ENCODE assay signal across 14 cellular contexts in genomic region chr6:35490821-35491557, GRCh38. TPM values are rescaled to one million over a fixed set of nuclear protein-coding genes. Genes with fewer than 3 reads are reported as not detected.
DNase-seq lines count a peak whose midpoint lies in the region; TF ChIP-seq lines count a peak whose summit lies in the region.
"Had no signal": no experiment of that assay in that cellular context is flagged by ENCODE, and none has a peak within 500 bp of the region (broad histone marks: within the 10 kb centered on the region; RNA-seq: fewer than 3 reads in every experiment).

No MANE protein-coding gene starts in this region.

- TF ChIP-seq EP300 in neural cell (conservative IDR thresholded peaks at IDR 0.05; ENCODE audit: poor library complexity, severe bottlenecking): no peak

- no peaks in the 10 kb centered on the region for H3K79me2 ChIP-seq in neural cell (replicated peaks; ENCODE audit: insufficient read depth, low read length)

- peaks cover 3% of the 10 kb centered on the region for H3K36me3 Mint-ChIP-seq in type B pancreatic cell
- H3K36me3 Mint-ChIP-seq: naive thymus-derived CD8-positive, alpha-beta T cell had no signal

- no peaks in the 10 kb centered on the region for H3K27me3 Mint-ChIP-seq in type B pancreatic cell
- H3K27me3 Mint-ChIP-seq: naive thymus-derived CD8-positive, alpha-beta T cell had no signal

- H3K27ac ChIP-seq in epithelial cell of prostate: peak overlapping the region; percentile 98
- no peak overlapping the region for H3K27ac ChIP-seq in neural cell (ENCODE audit: low read length)
- H3K27ac ChIP-seq: 22Rv1 had no signal

- no peak for TF ChIP-seq RAD21 in neural cell (conservative IDR thresholded peaks at IDR 0.05)

- no peak overlapping the region for H3K4me3 ChIP-seq in neural cell (ENCODE audit: low read length)

- DNase-seq in DMS 273 (lab: John Stamatoyannopoulos, UW; ENCODE audit: unreplicated experiment): peak; percentile 60
- DNase-seq in DMS 273 treated with DMSO at 0.1 percent for 48 hours (lab: John Stamatoyannopoulos, UW): no peak
- no peak for DNase-seq in epithelial cell of prostate (ENCODE audit: low read depth, low spot score)
- no peak for DNase-seq in type B pancreatic cell (ENCODE audit: extremely low spot score, unreplicated experiment)
- no peak for DNase-seq in NCI-H446 (lab: John Stamatoyannopoulos, UW)
- no peak for DNase-seq in DMS153 (lab: John Stamatoyannopoulos, UW)
- no peak for DNase-seq in retina
- DNase-seq: activated CD4-positive, alpha-beta T cell treated with anti-CD3 and anti-CD28 coated beads for 1 hour; DMS79; naive thymus-derived CD8-positive, alpha-beta T cell; stimulated activated CD4-positive, alpha-beta T cell treated with anti-CD3 and anti-CD28 coated beads, Interleukin-4, amount 100 ng/mL, for 24 hours had no signal

- peaks cover 54% of the 10 kb centered on the region for H3K4me1 Mint-ChIP-seq in type B pancreatic cell (ENCODE audit: unreplicated experiment)

- no peaks in the 10 kb centered on the region for H3K36me3 ChIP-seq in neural cell (ENCODE audit: insufficient read depth, low read length)

- peak overlapping the region; percentile 13 for H3K9ac ChIP-seq in neural cell (ENCODE audit: low read length)

- H2AFZ ChIP-seq in neural cell (ENCODE audit: low read depth, low read length): no peak overlapping the region

- no peaks in the 10 kb centered on the region for H3F3A ChIP-seq in neural cell (ENCODE audit: insufficient read depth, low read length, poor library complexity, severe bottlenecking)

- H3K4me2 ChIP-seq in neural cell (ENCODE audit: low read length): no peak overlapping the region

- TF ChIP-seq CTCF in neural cell (IDR thresholded peaks at IDR 0.05; ENCODE audit: poor library complexity, severe bottlenecking): no peak
- no peak for TF ChIP-seq CTCF in type B pancreatic cell (conservative IDR thresholded peaks at IDR 0.05)

- H3K4me3 Mint-ChIP-seq in type B pancreatic cell: peak overlapping the region; percentile 88
- H3K4me3 Mint-ChIP-seq: dendritic cell treated with granulocyte-macrophage colony-stimulating factor and Interleukin-4, amounts not matched to agents 40 ng/mL and 50 ng/mL, for 4 days had no signal

- no peaks in the 10 kb centered on the region for H4K20me1 ChIP-seq in neural cell (ENCODE audit: insufficient read depth)

- no peaks in the 10 kb centered on the region for H3K9me3 ChIP-seq in neural cell (ENCODE audit: low read length)

- H3K27ac Mint-ChIP-seq in type B pancreatic cell: peak overlapping the region; percentile 96
- H3K27ac Mint-ChIP-seq: dendritic cell treated with granulocyte-macrophage colony-stimulating factor and Interleukin-4, amounts not matched to agents 40 ng/mL and 50 ng/mL, for 4 days had no signal

- H3K9me2 ChIP-seq in neural cell (ENCODE audit: insufficient read depth, low read length): no peaks in the 10 kb centered on the region

- H3K9me3 Mint-ChIP-seq in type B pancreatic cell: no peaks in the 10 kb centered on the region
- H3K9me3 Mint-ChIP-seq: dendritic cell treated with granulocyte-macrophage colony-stimulating factor and Interleukin-4, amounts not matched to agents 40 ng/mL and 50 ng/mL, for 4 days; naive thymus-derived CD8-positive, alpha-beta T cell had no signal

- H3K27me3 ChIP-seq in neural cell (ENCODE audit: insufficient read depth, low read depth, low read length): peaks cover 5% of the 10 kb centered on the region

TF ChIP-seq in neural cell, 6 proteins besides CTCF, POLR2A, EP300 and RAD21:
- no peak for TF ChIP-seq TAF1 (IDR thresholded peaks at IDR 0.05; ENCODE audit: low read depth)
- no peak for TF ChIP-seq REST (IDR thresholded peaks at IDR 0.05; ENCODE audit: borderline replicate concordance)
- TF ChIP-seq SMC3 (conservative IDR thresholded peaks at IDR 0.05; ENCODE audit: poor library complexity): no peak
- no peak for TF ChIP-seq MXI1 (conservative IDR thresholded peaks at IDR 0.05; ENCODE audit: poor library complexity, severe bottlenecking)
- no peak for TF ChIP-seq EZH2 (IDR thresholded peaks at IDR 0.05; ENCODE audit: borderline replicate concordance, insufficient read depth, low read length, poor library complexity, severe bottlenecking)
- TF ChIP-seq POLR2AphosphoS5 (IDR thresholded peaks at IDR 0.05): no peak

RNA-seq across cellular contexts. Expression of gene TEAD3, which starts 5.9 kb away (rescaled TPM):
- polyA plus RNA-seq in neural cell: 0.10 and 0.42 TPM in 2 replicates
- polyA minus RNA-seq in neural cell: 0.23 TPM in 1 of 2 replicates, not detected in the other
- total RNA-seq in type B pancreatic cell (ENCODE audit: low replicate concordance): 49.8 and 109 TPM in 2 replicates

RNA-seq across cellular contexts. Expression of gene TULP1, which starts 21.7 kb away (rescaled TPM):
- 0.14 TPM in 1 of 2 replicates, not detected in the other for polyA plus RNA-seq in neural cell
- not detected in 2 replicates for polyA minus RNA-seq in neural cell
- total RNA-seq in type B pancreatic cell (ENCODE audit: low replicate concordance): 0.14 TPM in 1 of 2 replicates, not detected in the other
- total RNA-seq: naive thymus-derived CD8-positive, alpha-beta T cell had no signal
- polyA plus RNA-seq: naive thymus-derived CD8-positive, alpha-beta T cell had no signal

RNA-seq across cellular contexts. Expression of gene RPL10A, which starts 22.8 kb away (rescaled TPM):
- 997 and 1,049 TPM in 2 replicates for polyA plus RNA-seq in neural cell
- 408 and 429 TPM in 2 replicates for polyA minus RNA-seq in neural cell
- total RNA-seq in type B pancreatic cell (ENCODE audit: low replicate concordance): 1,788 and 1,808 TPM in 2 replicates

RNA-seq across cellular contexts. Expression of gene FANCE, which starts 38.9 kb away (rescaled TPM):
- 7.1 and 10.2 TPM in 2 replicates for polyA plus RNA-seq in neural cell
- polyA minus RNA-seq in neural cell: 6.8 and 7.3 TPM in 2 replicates
- 11.6 and 12.8 TPM in 2 replicates for total RNA-seq in type B pancreatic cell (ENCODE audit: low replicate concordance)
